ENCODE assay signal across 8 cellular contexts in the genomic region with DNA sequence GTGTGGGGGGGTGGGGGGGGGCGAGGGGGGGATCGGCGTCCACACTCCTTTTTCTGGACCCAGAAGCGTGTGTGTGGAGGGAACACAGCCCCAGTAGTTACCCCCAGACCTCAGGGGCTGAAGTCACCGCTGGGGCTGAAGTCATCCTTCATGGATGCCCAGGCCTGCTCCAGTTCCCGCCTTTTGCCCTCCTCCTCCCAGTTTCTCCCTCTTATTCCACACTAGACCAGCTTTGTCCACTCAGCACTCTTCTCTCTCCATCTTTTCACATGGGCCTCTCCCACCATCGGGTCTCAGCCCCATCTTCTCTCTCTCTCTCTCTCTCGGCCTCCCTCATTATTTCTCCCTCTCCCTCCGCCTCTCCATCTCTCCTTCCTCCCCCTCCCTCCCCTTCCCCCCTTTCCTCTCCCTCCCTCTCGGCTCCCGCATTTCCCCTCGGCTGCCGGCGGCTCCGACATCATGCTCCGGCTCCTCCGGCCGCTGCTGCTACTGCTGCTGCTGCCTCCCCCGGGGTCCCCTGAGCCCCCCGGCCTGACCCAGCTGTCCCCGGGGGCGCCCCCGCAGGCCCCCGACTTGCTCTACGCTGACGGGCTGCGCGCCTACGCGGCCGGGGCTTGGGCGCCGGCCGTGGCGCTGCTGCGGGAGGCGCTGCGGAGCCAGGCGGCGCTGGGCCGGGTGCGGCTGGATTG. TPM values are rescaled to one million over a fixed set of nuclear protein-coding genes. Genes with fewer than 3 reads are reported as not detected.
DNase-seq lines count a peak whose midpoint lies in the region; ATAC-seq and TF ChIP-seq lines count a peak whose summit lies in the region.

A gene with protein sequence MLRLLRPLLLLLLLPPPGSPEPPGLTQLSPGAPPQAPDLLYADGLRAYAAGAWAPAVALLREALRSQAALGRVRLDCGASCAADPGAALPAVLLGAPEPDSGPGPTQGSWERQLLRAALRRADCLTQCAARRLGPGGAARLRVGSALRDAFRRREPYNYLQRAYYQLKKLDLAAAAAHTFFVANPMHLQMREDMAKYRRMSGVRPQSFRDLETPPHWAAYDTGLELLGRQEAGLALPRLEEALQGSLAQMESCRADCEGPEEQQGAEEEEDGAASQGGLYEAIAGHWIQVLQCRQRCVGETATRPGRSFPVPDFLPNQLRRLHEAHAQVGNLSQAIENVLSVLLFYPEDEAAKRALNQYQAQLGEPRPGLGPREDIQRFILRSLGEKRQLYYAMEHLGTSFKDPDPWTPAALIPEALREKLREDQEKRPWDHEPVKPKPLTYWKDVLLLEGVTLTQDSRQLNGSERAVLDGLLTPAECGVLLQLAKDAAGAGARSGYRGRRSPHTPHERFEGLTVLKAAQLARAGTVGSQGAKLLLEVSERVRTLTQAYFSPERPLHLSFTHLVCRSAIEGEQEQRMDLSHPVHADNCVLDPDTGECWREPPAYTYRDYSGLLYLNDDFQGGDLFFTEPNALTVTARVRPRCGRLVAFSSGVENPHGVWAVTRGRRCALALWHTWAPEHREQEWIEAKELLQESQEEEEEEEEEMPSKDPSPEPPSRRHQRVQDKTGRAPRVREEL (plus strand): TSS at position 426 of the 689 bp plus-strand sequence. CDS start 34 bp downstream, at position 460.

- POLR2A ChIA-PET in activated CD8-positive, alpha-beta T cell treated with anti-CD3 and anti-CD28 coated beads for 36 hours (lab: Charles Lee), result interaction anchor here (1.0 to 2.6 kb wide), 6 partner anchors 23 to 104 kb away, joined by 4 to 16 read pairs (median 6); a partner anchor contains a TSS

- TF ChIP-seq EP300 in neural cell (conservative IDR thresholded peaks at IDR 0.05; ENCODE audit: poor library complexity, severe bottlenecking), result no peak

- no peaks in the 10 kb centered on the region for H4K20me1 ChIP-seq in neural cell (ENCODE audit: insufficient read depth)

- H3K9me3 Mint-ChIP-seq in activated CD8-positive, alpha-beta T cell treated with anti-CD3 and anti-CD28 coated beads for 36 hours, result no peaks in the 10 kb centered on the region

- H3K79me2 ChIP-seq in neural cell (replicated peaks; ENCODE audit: insufficient read depth, low read length), result peaks cover 17% of the 10 kb centered on the region

- CTCF ChIA-PET in activated CD8-positive, alpha-beta T cell treated with anti-CD3 and anti-CD28 coated beads for 36 hours (lab: Charles Lee), result interaction anchor here (0.6 to 17.9 kb wide), 9 partner anchors 8 to 210 kb away, joined by 3 to 341 read pairs (median 6); a partner anchor contains a TSS

- peak; percentile 24 for ATAC-seq in activated CD8-positive, alpha-beta T cell treated with anti-CD3 and anti-CD28 coated beads for 36 hours
- no peak for ATAC-seq in GM18498 (IDR thresholded peaks at IDR 0.05; ENCODE audit: unreplicated experiment)
- ATAC-seq in HG03045 (IDR thresholded peaks at IDR 0.05; ENCODE audit: unreplicated experiment), result no peak

- H3K4me2 ChIP-seq in neural cell (ENCODE audit: low read length), result peak within 1 kb of the TSS; percentile 99

- no peaks in the 10 kb centered on the region for H3K36me3 ChIP-seq in neural cell (ENCODE audit: insufficient read depth, low read length)

- peak; percentile 7 for TF ChIP-seq CTCF in activated CD8-positive, alpha-beta T cell treated with anti-CD3 and anti-CD28 coated beads for 36 hours (IDR thresholded peaks at IDR 0.05)
- peak; percentile 54 for TF ChIP-seq CTCF in neural cell (IDR thresholded peaks at IDR 0.05; ENCODE audit: poor library complexity, severe bottlenecking)

- peak; percentile 10 for TF ChIP-seq RAD21 in neural cell (conservative IDR thresholded peaks at IDR 0.05)

- H3F3A ChIP-seq in neural cell (ENCODE audit: insufficient read depth, low read length, poor library complexity, severe bottlenecking), result peaks cover 10% of the 10 kb centered on the region

- no peaks in the 10 kb centered on the region for H3K27me3 ChIP-seq in neural cell (ENCODE audit: insufficient read depth, low read depth, low read length)

- H2AFZ ChIP-seq in neural cell (ENCODE audit: low read depth, low read length), result peak within 1 kb of the TSS; percentile 23

- H3K27ac ChIP-seq in neural cell (ENCODE audit: low read length), result peak within 1 kb of the TSS; percentile 94

- H3K4me1 Mint-ChIP-seq in activated CD8-positive, alpha-beta T cell treated with anti-CD3 and anti-CD28 coated beads for 36 hours (ENCODE audit: low read depth), result peaks cover 20% of the 10 kb centered on the region

- intact Hi-C loops in activated CD8-positive, alpha-beta T cell treated with anti-CD3 and anti-CD28 coated beads for 36 hours (cut with micrococcal nuclease), result loop anchor here (5.0 kb wide), 2 partner anchors 46 to 76 kb away; a partner anchor contains a TSS

- no peaks in the 10 kb centered on the region for H3K9me3 ChIP-seq in neural cell (ENCODE audit: low read length)

- DNase-seq in EH (ENCODE audit: low read depth), result peak; percentile 67
- DNase-seq in M059J (ENCODE audit: low read depth), result peak; percentile 58
- DNase-seq in activated CD8-positive, alpha-beta T cell treated with anti-CD3 and anti-CD28 coated beads for 36 hours, result peak; percentile 28
- DNase-seq in foreskin melanocyte, result peak; percentile 41
- no peak for DNase-seq in SHP77 treated with DMSO at 0.1 percent for 48 hours (lab: John Stamatoyannopoulos, UW)

- H3K9me2 ChIP-seq in neural cell (ENCODE audit: insufficient read depth, low read length), result no peaks in the 10 kb centered on the region

- H3K27ac Mint-ChIP-seq in activated CD8-positive, alpha-beta T cell treated with anti-CD3 and anti-CD28 coated beads for 36 hours, result peak within 1 kb of the TSS; percentile 77

- H3K36me3 Mint-ChIP-seq in activated CD8-positive, alpha-beta T cell treated with anti-CD3 and anti-CD28 coated beads for 36 hours (ENCODE audit: low read depth), result no peaks in the 10 kb centered on the region

- peak within 1 kb of the TSS; percentile 99 for H3K4me3 ChIP-seq in neural cell (ENCODE audit: low read length)

- H3K9ac ChIP-seq in neural cell (ENCODE audit: low read length), result peak within 1 kb of the TSS; percentile 95

- H3K27me3 Mint-ChIP-seq in activated CD8-positive, alpha-beta T cell treated with anti-CD3 and anti-CD28 coated beads for 36 hours, result peaks cover 55% of the 10 kb centered on the region

- H3K4me3 Mint-ChIP-seq in activated CD8-positive, alpha-beta T cell treated with anti-CD3 and anti-CD28 coated beads for 36 hours, result peak within 1 kb of the TSS; percentile 79

TF ChIP-seq in neural cell, 6 proteins besides CTCF, POLR2A, EP300 and RAD21:
- TF ChIP-seq, protein P1, sequence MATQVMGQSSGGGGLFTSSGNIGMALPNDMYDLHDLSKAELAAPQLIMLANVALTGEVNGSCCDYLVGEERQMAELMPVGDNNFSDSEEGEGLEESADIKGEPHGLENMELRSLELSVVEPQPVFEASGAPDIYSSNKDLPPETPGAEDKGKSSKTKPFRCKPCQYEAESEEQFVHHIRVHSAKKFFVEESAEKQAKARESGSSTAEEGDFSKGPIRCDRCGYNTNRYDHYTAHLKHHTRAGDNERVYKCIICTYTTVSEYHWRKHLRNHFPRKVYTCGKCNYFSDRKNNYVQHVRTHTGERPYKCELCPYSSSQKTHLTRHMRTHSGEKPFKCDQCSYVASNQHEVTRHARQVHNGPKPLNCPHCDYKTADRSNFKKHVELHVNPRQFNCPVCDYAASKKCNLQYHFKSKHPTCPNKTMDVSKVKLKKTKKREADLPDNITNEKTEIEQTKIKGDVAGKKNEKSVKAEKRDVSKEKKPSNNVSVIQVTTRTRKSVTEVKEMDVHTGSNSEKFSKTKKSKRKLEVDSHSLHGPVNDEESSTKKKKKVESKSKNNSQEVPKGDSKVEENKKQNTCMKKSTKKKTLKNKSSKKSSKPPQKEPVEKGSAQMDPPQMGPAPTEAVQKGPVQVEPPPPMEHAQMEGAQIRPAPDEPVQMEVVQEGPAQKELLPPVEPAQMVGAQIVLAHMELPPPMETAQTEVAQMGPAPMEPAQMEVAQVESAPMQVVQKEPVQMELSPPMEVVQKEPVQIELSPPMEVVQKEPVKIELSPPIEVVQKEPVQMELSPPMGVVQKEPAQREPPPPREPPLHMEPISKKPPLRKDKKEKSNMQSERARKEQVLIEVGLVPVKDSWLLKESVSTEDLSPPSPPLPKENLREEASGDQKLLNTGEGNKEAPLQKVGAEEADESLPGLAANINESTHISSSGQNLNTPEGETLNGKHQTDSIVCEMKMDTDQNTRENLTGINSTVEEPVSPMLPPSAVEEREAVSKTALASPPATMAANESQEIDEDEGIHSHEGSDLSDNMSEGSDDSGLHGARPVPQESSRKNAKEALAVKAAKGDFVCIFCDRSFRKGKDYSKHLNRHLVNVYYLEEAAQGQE (IDR thresholded peaks at IDR 0.05; ENCODE audit: borderline replicate concordance), result peak; percentile 30
- TF ChIP-seq POLR2AphosphoS5 (IDR thresholded peaks at IDR 0.05) (peak; percentile 75), MXI1 (conservative IDR thresholded peaks at IDR 0.05; ENCODE audit: poor library complexity, severe bottlenecking) (no peak), SMC3 (conservative IDR thresholded peaks at IDR 0.05; ENCODE audit: poor library complexity) (no peak), TAF1 (IDR thresholded peaks at IDR 0.05; ENCODE audit: low read depth) (peak; percentile 41), EZH2 (IDR thresholded peaks at IDR 0.05; ENCODE audit: borderline replicate concordance, insufficient read depth, low read length, poor library complexity, severe bottlenecking) (no peak)
TF ChIP-seq in neural cell: peak in this region for 3.

RNA-seq across cellular contexts. Expression of the gene that starts here (rescaled TPM):
- total RNA-seq in M059J (2014; rRNA removed; shearing (Covaris generic)), result 18.8 and 34.4 TPM in 2 replicates
- 1 to 10 TPM; 2.1 to 2.3 TPM for total RNA-seq in activated CD8-positive, alpha-beta T cell treated with anti-CD3 and anti-CD28 coated beads for 36 hours
- 58.9 and 66.1 TPM in 2 replicates for polyA plus RNA-seq in neural cell
- 27.4 and 32.6 TPM in 2 replicates for polyA minus RNA-seq in neural cell
